1 cellular context compared by ENCODE assay signal in genomic region chr12:42235426-42235825, GRCh38.
TF ChIP-seq lines count a peak whose summit lies in the region.

No MANE protein-coding gene starts in this region.

TF ChIP-seq in SK-N-SH treated with all-trans-retinoic acid at 6 μM for 48 hours, 23 proteins besides CTCF, POLR2A, EP300 and RAD21 (continued from another document):
- TF ChIP-seq POU6F1 (CRISPR knock-in tag; IDR thresholded peaks at IDR 0.05; ENCODE audit: borderline replicate concordance, low read depth): no peak
- TF ChIP-seq TOX (CRISPR knock-in tag; IDR thresholded peaks at IDR 0.05; ENCODE audit: borderline replicate concordance): no peak
- no peak for TF ChIP-seq ZFP30 (CRISPR knock-in tag; IDR thresholded peaks at IDR 0.05)
- no peak for TF ChIP-seq CSDC2 (CRISPR knock-in tag; IDR thresholded peaks at IDR 0.05)
- TF ChIP-seq PATZ1 (CRISPR knock-in tag; IDR thresholded peaks at IDR 0.05; ENCODE audit: borderline replicate concordance): no peak
- TF ChIP-seq CSRNP3 (CRISPR knock-in tag; IDR thresholded peaks at IDR 0.05): no peak
- no peak for TF ChIP-seq TCF4 (CRISPR knock-in tag; IDR thresholded peaks at IDR 0.05; ENCODE audit: borderline replicate concordance)
- TF ChIP-seq BACH2 (CRISPR knock-in tag; IDR thresholded peaks at IDR 0.05; ENCODE audit: borderline replicate concordance): no peak
- no peak for TF ChIP-seq ZFP3 (CRISPR knock-in tag; IDR thresholded peaks at IDR 0.05)
TF ChIP-seq in SK-N-SH treated with all-trans-retinoic acid at 6 μM for 48 hours: peak in this region for 0.
